ENCODE assay signal across 1 cellular context in genomic region chr19:6393074-6393981, GRCh38.
TF ChIP-seq lines count a peak whose summit lies in the region.

GTF2F1 (minus strand) TSS chr19:6393164; CDS start chr19:6392995, 169 bp downstream.

TF ChIP-seq in WTC11, 78 proteins besides CTCF, POLR2A, EP300 and RAD21 (continued from another document):
- TF ChIP-seq ZNF281 (CRISPR knock-in tag; IDR thresholded peaks at IDR 0.05) (0 out of 2 replicates have a peak, but pooled peaks have one; percentile 41), ETV6 (CRISPR knock-in tag; IDR thresholded peaks at IDR 0.05) (peak; percentile 36; the same call in 1 of the 2 replicates)
